ENCODE assay signal across 23 cellular contexts in genomic region chr5:143980506-143980905, GRCh38.
A peak's percentile ranks its signal among the peaks of the same experiment; 100 is the strongest.
DNase-seq lines count a peak whose midpoint lies in the region; ATAC-seq and TF ChIP-seq lines count a peak whose summit lies in the region.
"Had no signal": no experiment of that assay in that cellular context is flagged by ENCODE, and none has a peak within 500 bp of the region (broad histone marks: within the 10 kb centered on the region; RNA-seq: fewer than 3 reads in every experiment).

No MANE protein-coding gene starts in this region.

- TF ChIP-seq CTCF in AG10803 (conservative IDR thresholded peaks at IDR 0.05; ENCODE audit: low read length) (no peak), fibroblast of the aortic adventitia (IDR thresholded peaks at IDR 0.05; ENCODE audit: insufficient read depth, low read length) (no peak)

- DNase-seq in AG10803 (ENCODE audit: low read depth) (peak; percentile 32), M059J (ENCODE audit: low read depth) (peak; percentile 63), fibroblast of the aortic adventitia (ENCODE audit: low read depth) (peak; percentile 10), NCI-H1417 (lab: John Stamatoyannopoulos, UW) (no peak), kidney tubule cell (ENCODE audit: low spot score) (no peak)
- DNase-seq in stimulated activated CD4-positive, alpha-beta T cell treated with anti-CD3 and anti-CD28 coated beads, Interleukin-2, amount 100 ng/mL, for 24 hours, result no peak
- DNase-seq: 8988T; ACHN; AML-193; BE2C; CD4-positive, alpha-beta T cell; CD8-positive, alpha-beta memory T cell; DMS 273 treated with DMSO at 0.1 percent for 48 hours; DMS79; EL; GDM1; GM23248; H7; HCEC 1CT had no signal

- no peak for ATAC-seq in HG03175 (IDR thresholded peaks at IDR 0.05; ENCODE audit: unreplicated experiment)
- ATAC-seq: A549, GM12878 had no signal

- H3K4me3 ChIP-seq in AG10803 (ENCODE audit: low read length) (no peak overlapping the region), fibroblast of the aortic adventitia (ENCODE audit: low read depth, low read length) (no peak overlapping the region)
- H3K4me3 ChIP-seq: A549; BLaER1 treated with 17β-estradiol and CSF1 and Interleukin-3, amounts not matched to agents 10 nM and 100 nM; GM12878; GM23248 had no signal

Comparison
In these comparisons a context has a peak if more than half of its experiments do, and no peak if none do; other contexts are left out.
1. DNase-seq: peak in AG10803 (single experiment), M059J (single experiment) and fibroblast of the aortic adventitia (single experiment); none in NCI-H1417 (0 of 3), stimulated activated CD4-positive, alpha-beta T cell treated with anti-CD3 and anti-CD28 coated beads, Interleukin-2, amount 100 ng/mL, for 24 hours (0 of 2) and kidney tubule cell (single experiment).